18 cellular contexts compared by ENCODE assay signal in the genomic region with DNA sequence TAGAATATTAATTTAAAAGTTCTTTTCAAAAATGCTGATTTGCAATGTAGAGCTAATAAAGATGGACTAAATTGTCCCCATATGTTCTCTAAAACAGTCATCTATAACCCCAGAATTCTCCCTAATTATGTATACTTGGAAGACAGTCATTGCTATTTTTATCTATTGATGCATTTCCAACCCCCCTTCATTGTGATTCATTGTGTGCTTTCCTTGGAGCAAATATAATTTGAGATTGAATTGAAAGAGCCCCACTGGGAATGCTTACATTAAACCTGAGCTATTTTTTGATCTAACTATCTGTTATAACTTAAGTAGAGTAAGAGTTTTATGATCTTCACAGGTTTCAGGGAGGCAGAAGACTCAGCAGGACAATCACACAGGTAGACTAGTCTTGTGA.
DNase-seq lines count a peak whose midpoint lies in the region; ATAC-seq and TF ChIP-seq lines count a peak whose summit lies in the region.
"Had no signal": no experiment of that assay in that cellular context is flagged by ENCODE, and none has a peak within 500 bp of the region (broad histone marks: within the 10 kb centered on the region; RNA-seq: fewer than 3 reads in every experiment).

No MANE protein-coding gene starts in this region.

- no peak for ATAC-seq in HG03439 (IDR thresholded peaks at IDR 0.05; ENCODE audit: unreplicated experiment)
- ATAC-seq: A549, Panc1 had no signal

- DNase-seq in BJ (ENCODE audit: low read depth) (peak; percentile 9), NCI-H146 treated with DMSO at 0.1 percent for 48 hours (lab: John Stamatoyannopoulos, UW; ENCODE audit: unreplicated experiment) (peak; percentile 96), NCI-H748 (lab: John Stamatoyannopoulos, UW; ENCODE audit: unreplicated experiment) (peak; percentile 91), fibroblast of mammary gland (ENCODE audit: low read depth) (peak; percentile 77), progenitor cell of endocrine pancreas (ENCODE audit: low spot score, unreplicated experiment) (no peak), SKM-1 (lab: John Stamatoyannopoulos, UW; ENCODE audit: unreplicated experiment) (no peak)
- no peak for DNase-seq in effector memory CD4-positive, alpha-beta T cell
- DNase-seq: IMR-90, Karpas-422, NCI-H2029 treated with DMSO at 0.1 percent for 48 hours, NCI-H2227 treated with DMSO at 0.1 percent for 48 hours, NCI-H774, Right ventricle myocardium superior had no signal

- H3K9me3 ChIP-seq in effector memory CD4-positive, alpha-beta T cell (ENCODE audit: control insufficient read depth, low read length) = no peaks in the 10 kb centered on the region
- H3K9me3 ChIP-seq: A549 had no signal

- H3K36me3 Mint-ChIP-seq in progenitor cell of endocrine pancreas (ENCODE audit: insufficient read depth) = no peaks in the 10 kb centered on the region

- no peak overlapping the region for H3K4me3 Mint-ChIP-seq in progenitor cell of endocrine pancreas (ENCODE audit: low read depth)
- H3K4me3 Mint-ChIP-seq: T-helper 1 cell treated with Interleukin-12 subunit alpha and Interleukin-12 subunit beta and Interleukin-4 antibody, amounts not matched to agents 30 μg/mL and 1 μg/mL, for 36 hours had no signal

- no peaks in the 10 kb centered on the region for H3K4me1 ChIP-seq in effector memory CD4-positive, alpha-beta T cell (ENCODE audit: control insufficient read depth, insufficient read depth, low read length, poor library complexity, severe bottlenecking)
- H3K4me1 ChIP-seq: A549 had no signal

- no peaks in the 10 kb centered on the region for H3K9me3 Mint-ChIP-seq in progenitor cell of endocrine pancreas (ENCODE audit: low read depth)
- H3K9me3 Mint-ChIP-seq: T-helper 1 cell treated with Interleukin-12 subunit alpha and Interleukin-12 subunit beta and Interleukin-4 antibody, amounts not matched to agents 30 μg/mL and 1 μg/mL, for 36 hours had no signal

- no peak overlapping the region for H3K4me3 ChIP-seq in BJ (ENCODE audit: low read depth, low read length)
- H3K4me3 ChIP-seq in fibroblast of mammary gland (ENCODE audit: control insufficient read depth, low read depth, low read length) = no peak overlapping the region
- no peak overlapping the region for H3K4me3 ChIP-seq in effector memory CD4-positive, alpha-beta T cell (ENCODE audit: insufficient read depth, low read depth, low read length, poor library complexity, severe bottlenecking)
- H3K4me3 ChIP-seq: A549 had no signal

- H3K27ac Mint-ChIP-seq in progenitor cell of endocrine pancreas = no peak overlapping the region
- H3K27ac Mint-ChIP-seq: T-helper 1 cell treated with Interleukin-12 subunit alpha and Interleukin-12 subunit beta and Interleukin-4 antibody, amounts not matched to agents 30 μg/mL and 1 μg/mL, for 36 hours had no signal

- H3K27ac ChIP-seq in effector memory CD4-positive, alpha-beta T cell (ENCODE audit: insufficient read depth, low read length, poor library complexity, severe bottlenecking) = no peak overlapping the region
- H3K27ac ChIP-seq: A549, C4-2B had no signal

- no peaks in the 10 kb centered on the region for H3K27me3 Mint-ChIP-seq in progenitor cell of endocrine pancreas

- H3K36me3 ChIP-seq in BJ (ENCODE audit: control insufficient read depth, insufficient read depth, low read length) = no peaks in the 10 kb centered on the region
- no peaks in the 10 kb centered on the region for H3K36me3 ChIP-seq in effector memory CD4-positive, alpha-beta T cell (ENCODE audit: control insufficient read depth, insufficient read depth, low read length)

- no peaks in the 10 kb centered on the region for H3K27me3 ChIP-seq in BJ (ENCODE audit: control insufficient read depth, insufficient read depth, low read length)
- H3K27me3 ChIP-seq in effector memory CD4-positive, alpha-beta T cell (replicated peaks; ENCODE audit: control insufficient read depth, insufficient read depth, low read length, poor library complexity, severe bottlenecking) = no peaks in the 10 kb centered on the region

- CTCF ChIA-PET in BJ (lab: Yijun Ruan, JAX) = interaction anchor here (0.8 kb wide), 1 partner anchor 55 kb away, joined by 3 read pairs; no protein-coding TSS in a partner anchor

- H3K4me1 Mint-ChIP-seq in progenitor cell of endocrine pancreas (ENCODE audit: low read depth) = peaks cover 3% of the 10 kb centered on the region

- POLR2A ChIA-PET in BJ (lab: Charles Lee) = no interaction called here

- TF ChIP-seq CTCF in BJ (IDR thresholded peaks at IDR 0.05; ENCODE audit: insufficient read depth, low read depth, low read length) (no peak), fibroblast of mammary gland (conservative IDR thresholded peaks at IDR 0.05; ENCODE audit: control insufficient read depth, insufficient read depth, low read depth, low read length) (no peak), progenitor cell of endocrine pancreas (IDR thresholded peaks at IDR 0.05; ENCODE audit: unreplicated experiment) (no peak)

Comparison
In these comparisons a context has a peak if more than half of its experiments do, and no peak if none do; other contexts are left out.
1. DNase-seq: peak in BJ (single experiment), NCI-H146 treated with DMSO at 0.1 percent for 48 hours (single experiment), NCI-H748 (single experiment) and fibroblast of mammary gland (single experiment); none in effector memory CD4-positive, alpha-beta T cell (0 of 3), progenitor cell of endocrine pancreas (single experiment) and SKM-1 (single experiment).